In genomic region chr19:50341091-50341564, GRCh38 we compare ENCODE assay signal across 13 cellular contexts. TPM values are rescaled to one million over a fixed set of nuclear protein-coding genes. Genes with fewer than 3 reads are reported as not detected.
DNase-seq lines count a peak whose midpoint lies in the region; ATAC-seq, FAIRE-seq and TF ChIP-seq lines count a peak whose summit lies in the region.
"Had no signal": no experiment of that assay in that cellular context is flagged by ENCODE, and none has a peak within 500 bp of the region (broad histone marks: within the 10 kb centered on the region; RNA-seq: fewer than 3 reads in every experiment).

No MANE protein-coding gene starts in this region.

- no peak overlapping the region for H2AFZ ChIP-seq in K562 (ENCODE audit: low read depth, low read length)

- DNase-seq in GM10266 (ENCODE audit: extremely low spot score) (peak; percentile 45), K562 (ENCODE audit: extremely low read depth in 1 of 4, low spot score in 3 of 4) (no peak), dermis blood vessel endothelial cell (no peak), NCI-H82 (lab: John Stamatoyannopoulos, UW) (no peak), DMS 273 (lab: John Stamatoyannopoulos, UW; ENCODE audit: unreplicated experiment) (no peak)
- no peak for DNase-seq in activated effector memory CD4-positive, alpha-beta T cell treated with anti-CD3 and anti-CD28 coated beads, Interleukin-2, amount 50 U/mL, for 16 hours
- DNase-seq: activated naive CD4-positive, alpha-beta T cell treated with anti-CD3 and anti-CD28 coated beads, Interleukin-2, amount 50 U/mL, for 16 hours; NCI-H1417 treated with DMSO at 0.1 percent for 48 hours; T-cell had no signal

- in situ Hi-C loops in K562 (cut with MboI): no loop called here

- TF ChIP-seq CTCF in GM10266 (IDR thresholded peaks at IDR 0.05; ENCODE audit: control insufficient read depth, insufficient read depth, low read depth, missing control alignments): no peak
- no peak for TF ChIP-seq CTCF in K562 (IDR thresholded peaks at IDR 0.05 in 2 of 3, conservative IDR thresholded peaks at IDR 0.05 in 1 of 3; ENCODE audit: insufficient read depth in 2 of 3, low read depth in 1 of 3, low read length in 3 of 3)

- no peaks in the 10 kb centered on the region for H3K9me1 ChIP-seq in K562 (ENCODE audit: control insufficient read depth, insufficient read depth, low read length)

- H3K9ac ChIP-seq in K562 (ENCODE audit: insufficient read depth in 1 of 2, low read depth in 2 of 2, low read length in 2 of 2): no peak overlapping the region

- no peaks in the 10 kb centered on the region for H3K27me3 ChIP-seq in K562 (ENCODE audit: control insufficient read depth in 2 of 2, insufficient read depth in 2 of 2, low read length in 2 of 2)

- H4K20me1 ChIP-seq in K562 (replicated peaks; ENCODE audit: control insufficient read depth, insufficient read depth, low read length): no peaks in the 10 kb centered on the region

- CTCF ChIA-PET in K562 (lab: Yijun Ruan, JAX; ENCODE audit: low intra/inter-chr PET ratio): no interaction called here

- no peak overlapping the region for H3K4me3 ChIP-seq in K562

- H3K9me3 ChIP-seq in K562 (replicated peaks; ENCODE audit: control insufficient read depth, insufficient read depth, low read depth, low read length): no peaks in the 10 kb centered on the region; the same call in 1 of the 2 replicates

- FAIRE-seq in K562 (lab: Jason Lieb, UNC): no peak
- FAIRE-seq: islet of Langerhans had no signal

- no peak overlapping the region for H3K4me2 ChIP-seq in K562 (ENCODE audit: insufficient read depth, low read length)

- TF ChIP-seq EP300 in K562 (IDR thresholded peaks at IDR 0.05; ENCODE audit: low read length): no peak

- no peaks in the 10 kb centered on the region; the same call in 2 of the 3 replicates for H3K36me3 ChIP-seq in K562 (ENCODE audit: control insufficient read depth, insufficient read depth, low read length)

- no peak for TF ChIP-seq POLR2A in K562 (conservative IDR thresholded peaks at IDR 0.05)

- TF ChIP-seq RAD21 in K562 (CRISPR knock-in tag; conservative IDR thresholded peaks at IDR 0.05 in 1 of 2, IDR thresholded peaks at IDR 0.05 in 1 of 2): no peak

- intact Hi-C loops in K562 (cut with micrococcal nuclease): no loop called here

- no peak overlapping the region for H3K27ac ChIP-seq in K562 (ENCODE audit: extremely low read depth, low read depth, low read length)

- BruUV-seq in K562 (replicated peaks; lab: Mats Ljungman, UMichigan): no TSS peak

- peaks cover 0 to 3% of the 10 kb centered on the region in 2 experiments; a peak in 2 of 5 replicates for H3K4me1 ChIP-seq in K562 (replicated peaks in 1 of 2; ENCODE audit: control insufficient read depth in 2 of 2, insufficient read depth in 2 of 2, low read length in 2 of 2)

- 69% methylated on average over 3 of the region's 3 CpGs for WGBS in K562 (ENCODE audit: insufficient coverage, low coverage, missing lambda C conversion rate)

- ATAC-seq in GM19397 (IDR thresholded peaks at IDR 0.05; ENCODE audit: unreplicated experiment): peak; percentile 55
- ATAC-seq in HG03432 (IDR thresholded peaks at IDR 0.05; ENCODE audit: unreplicated experiment): peak; percentile 50
- ATAC-seq in K562: no peak
- ATAC-seq: HCT116, T-cell had no signal

- POLR2A ChIA-PET in K562 (lab: Yijun Ruan, JAX): interaction anchor here (1.1 kb wide), 1 partner anchor 17 kb away, joined by 3 read pairs; no protein-coding TSS in a partner anchor

- no peaks in the 10 kb centered on the region for H3K79me2 ChIP-seq in K562 (ENCODE audit: control insufficient read depth, insufficient read depth, low read length)

TF ChIP-seq in K562, 482 proteins besides CTCF, POLR2A, EP300 and RAD21 (continues in another document):
- peak; percentile 79 for TF ChIP-seq ZNF121 (CRISPR knock-in tag; conservative IDR thresholded peaks at IDR 0.05)
- TF ChIP-seq ILF3 (IDR thresholded peaks at IDR 0.05; ENCODE audit: borderline replicate concordance): no peak

RNA-seq across cellular contexts. Expression of gene KCNC3, which starts 12.0 kb away (rescaled TPM):
- 19.8 and 38.5 TPM in 2 replicates for total RNA-seq in K562 (2011; cell fraction: chromatin; rRNA removed; ENCODE audit: low replicate concordance)
- 17.0 and 18.4 TPM in 2 replicates for total RNA-seq in K562 (2011; cell fraction: nucleolus; rRNA removed)
- 18.8 and 48.6 TPM in 2 replicates for total RNA-seq in K562 (2011; cell fraction: nucleoplasm; rRNA removed)
- total RNA-seq in K562 (2014; rRNA removed): 1.8 and 4.0 TPM in 2 replicates
- 1.4 and 1.7 TPM in 2 replicates for total RNA-seq in K562 (2014; rRNA removed; fragmentation: Illumina TruSeq; extraction: Trizol)
- total RNA-seq in K562 (2015; rRNA removed; fragmentation: Illumina TruSeq; extraction: Trizol): 2.1 and 3.0 TPM in 2 replicates
- 20.2 and 26.2 TPM in 2 replicates for total RNA-seq in K562 (2021)
- 2.0 and 3.7 TPM in 2 replicates for polyA plus RNA-seq in K562 (2011; rRNA removed)
- 2.0 and 2.7 TPM in 2 replicates for polyA plus RNA-seq in K562 (2011; cell fraction: cytosol; rRNA removed)
- polyA plus RNA-seq in K562 (2011; cell fraction: nucleus; rRNA removed): 12.7 and 28.1 TPM in 2 replicates
- 10.3 and 13.2 TPM in 2 replicates for polyA plus RNA-seq in K562 (2012)
- polyA plus RNA-seq in K562 (2014; fragmentation: Illumina TruSeq; extraction: Trizol): 14.9 and 16.4 TPM in 2 replicates
- under 1 TPM; 0.03 to 0.06 TPM for polyA plus RNA-seq in K562 (2014; fragmentation: Nextera tagmentation; extraction: Ambion mirVana)
- 13.2 and 14.2 TPM in 2 replicates for polyA plus RNA-seq in K562 (2014; rRNA removed)
- 1.2 and 2.0 TPM in 2 replicates for polyA minus RNA-seq in K562 (2011; rRNA and poly(A)+ RNA removed)
- polyA minus RNA-seq in K562 (2011; cell fraction: cytosol; rRNA and poly(A)+ RNA removed): 8.9 and 10.9 TPM in 2 replicates
- polyA minus RNA-seq in K562 (2011; cell fraction: nucleus; rRNA and poly(A)+ RNA removed): 7.8 and 7.9 TPM in 2 replicates
- total RNA-seq in dermis blood vessel endothelial cell: 0.51 TPM in 2 replicates

RNA-seq across cellular contexts. Expression of gene NAPSA, which starts 24.3 kb away (rescaled TPM):
- 3.9 and 8.3 TPM in 2 replicates for total RNA-seq in K562 (2011; cell fraction: chromatin; rRNA removed; ENCODE audit: low replicate concordance)
- 5.0 and 5.5 TPM in 2 replicates for total RNA-seq in K562 (2011; cell fraction: nucleolus; rRNA removed)
- 3.6 and 5.6 TPM in 2 replicates for total RNA-seq in K562 (2011; cell fraction: nucleoplasm; rRNA removed)
- 0.41 and 0.78 TPM in 2 replicates for total RNA-seq in K562 (2014; rRNA removed)
- total RNA-seq in K562 (2014; rRNA removed; fragmentation: Illumina TruSeq; extraction: Trizol): 0.45 and 0.65 TPM in 2 replicates
- total RNA-seq in K562 (2015; rRNA removed; fragmentation: Illumina TruSeq; extraction: Trizol): 0.45 and 0.76 TPM in 2 replicates
- 1.9 and 2.3 TPM in 2 replicates for total RNA-seq in K562 (2021)
- polyA plus RNA-seq in K562 (2011; rRNA removed): 1.2 and 1.9 TPM in 2 replicates
- 1.4 and 1.9 TPM in 2 replicates for polyA plus RNA-seq in K562 (2011; cell fraction: cytosol; rRNA removed)
- polyA plus RNA-seq in K562 (2011; cell fraction: nucleus; rRNA removed): 11.3 and 12.5 TPM in 2 replicates
- 2.0 and 3.0 TPM in 2 replicates for polyA plus RNA-seq in K562 (2012)
- polyA plus RNA-seq in K562 (2014; fragmentation: Illumina TruSeq; extraction: Trizol): 0.89 and 1.1 TPM in 2 replicates
- polyA plus RNA-seq in K562 (2014; fragmentation: Nextera tagmentation; extraction: Ambion mirVana): under 1 TPM; 0.25 to 0.49 TPM
- 0.69 and 1.6 TPM in 2 replicates for polyA plus RNA-seq in K562 (2014; rRNA removed)
- polyA minus RNA-seq in K562 (2011; rRNA and poly(A)+ RNA removed): 0.42 and 0.57 TPM in 2 replicates
- polyA minus RNA-seq in K562 (2011; cell fraction: cytosol; rRNA and poly(A)+ RNA removed): 1.5 TPM in 1 of 2 replicates, not detected in the other
- polyA minus RNA-seq in K562 (2011; cell fraction: nucleus; rRNA and poly(A)+ RNA removed): 2.0 and 2.2 TPM in 2 replicates
- not detected in 2 replicates for total RNA-seq in dermis blood vessel endothelial cell

RNA-seq across cellular contexts. Expression of gene NR1H2, which starts 35.1 kb away (rescaled TPM):
- total RNA-seq in K562 (2011; cell fraction: chromatin; rRNA removed; ENCODE audit: low replicate concordance): 31.6 and 83.2 TPM in 2 replicates
- total RNA-seq in K562 (2011; cell fraction: nucleolus; rRNA removed): 66.3 and 72.5 TPM in 2 replicates
- total RNA-seq in K562 (2011; cell fraction: nucleoplasm; rRNA removed): 41.0 and 45.6 TPM in 2 replicates
- total RNA-seq in K562 (2014; rRNA removed) (51.4 and 68.1 TPM in 2 replicates), K562 (2014; rRNA removed; fragmentation: Illumina TruSeq; extraction: Trizol) (10.6 and 12.3 TPM in 2 replicates), K562 (2015; rRNA removed; fragmentation: Illumina TruSeq; extraction: Trizol) (32.9 and 35.0 TPM in 2 replicates), K562 (2021) (56.7 and 58.2 TPM in 2 replicates), dermis blood vessel endothelial cell (83.6 and 92.5 TPM in 2 replicates)
- polyA plus RNA-seq in K562 (2011; rRNA removed) (24.0 and 37.5 TPM in 2 replicates), K562 (2014; fragmentation: Illumina TruSeq; extraction: Trizol) (23.8 and 51.0 TPM in 2 replicates), K562 (2014; fragmentation: Nextera tagmentation; extraction: Ambion mirVana) (1 to 10 TPM in 1 of 2 experiments, under 1 TPM in 1; 0.11 to 1.5 TPM), K562 (2014; rRNA removed) (61.9 and 73.8 TPM in 2 replicates)
- polyA plus RNA-seq in K562 (2011; cell fraction: cytosol; rRNA removed): 42.2 and 70.3 TPM in 2 replicates
- polyA plus RNA-seq in K562 (2011; cell fraction: nucleus; rRNA removed): 71.7 and 110 TPM in 2 replicates
- 51.4 and 65.3 TPM in 2 replicates for polyA plus RNA-seq in K562 (2012)
- 12.7 and 17.8 TPM in 2 replicates for polyA minus RNA-seq in K562 (2011; rRNA and poly(A)+ RNA removed)
- polyA minus RNA-seq in K562 (2011; cell fraction: cytosol; rRNA and poly(A)+ RNA removed): 15.7 and 17.4 TPM in 2 replicates
- 28.8 and 37.7 TPM in 2 replicates for polyA minus RNA-seq in K562 (2011; cell fraction: nucleus; rRNA and poly(A)+ RNA removed)

RNA-seq across cellular contexts. Expression of gene POLD1, which starts 43.0 kb away (rescaled TPM):
- 79.9 and 373 TPM in 2 replicates for total RNA-seq in K562 (2011; cell fraction: chromatin; rRNA removed; ENCODE audit: low replicate concordance)
- 460 and 477 TPM in 2 replicates for total RNA-seq in K562 (2011; cell fraction: nucleolus; rRNA removed)
- total RNA-seq in K562 (2011; cell fraction: nucleoplasm; rRNA removed): 147 and 179 TPM in 2 replicates
- total RNA-seq in K562 (2014; rRNA removed) (258 and 338 TPM in 2 replicates), K562 (2014; rRNA removed; fragmentation: Illumina TruSeq; extraction: Trizol) (15.3 and 28.3 TPM in 2 replicates), K562 (2015; rRNA removed; fragmentation: Illumina TruSeq; extraction: Trizol) (89.4 and 95.2 TPM in 2 replicates), K562 (2021) (296 and 312 TPM in 2 replicates), dermis blood vessel endothelial cell (40.8 and 77.4 TPM in 2 replicates)
- polyA plus RNA-seq in K562 (2011; rRNA removed) (45.2 and 88.6 TPM in 2 replicates), K562 (2014; fragmentation: Illumina TruSeq; extraction: Trizol) (47.8 and 97.9 TPM in 2 replicates), K562 (2014; fragmentation: Nextera tagmentation; extraction: Ambion mirVana) (1 to 10 TPM; 1.3 to 6.4 TPM), K562 (2014; rRNA removed) (161 and 163 TPM in 2 replicates)
- 86.2 and 222 TPM in 2 replicates for polyA plus RNA-seq in K562 (2011; cell fraction: cytosol; rRNA removed)
- 460 and 607 TPM in 2 replicates for polyA plus RNA-seq in K562 (2011; cell fraction: nucleus; rRNA removed)
- 164 and 224 TPM in 2 replicates for polyA plus RNA-seq in K562 (2012)
- polyA minus RNA-seq in K562 (2011; rRNA and poly(A)+ RNA removed): 33.3 and 52.7 TPM in 2 replicates
- polyA minus RNA-seq in K562 (2011; cell fraction: cytosol; rRNA and poly(A)+ RNA removed): 165 and 236 TPM in 2 replicates
- 166 and 171 TPM in 2 replicates for polyA minus RNA-seq in K562 (2011; cell fraction: nucleus; rRNA and poly(A)+ RNA removed)
